Comparison of ENCODE assay signal across 14 cellular contexts in the genomic region with DNA sequence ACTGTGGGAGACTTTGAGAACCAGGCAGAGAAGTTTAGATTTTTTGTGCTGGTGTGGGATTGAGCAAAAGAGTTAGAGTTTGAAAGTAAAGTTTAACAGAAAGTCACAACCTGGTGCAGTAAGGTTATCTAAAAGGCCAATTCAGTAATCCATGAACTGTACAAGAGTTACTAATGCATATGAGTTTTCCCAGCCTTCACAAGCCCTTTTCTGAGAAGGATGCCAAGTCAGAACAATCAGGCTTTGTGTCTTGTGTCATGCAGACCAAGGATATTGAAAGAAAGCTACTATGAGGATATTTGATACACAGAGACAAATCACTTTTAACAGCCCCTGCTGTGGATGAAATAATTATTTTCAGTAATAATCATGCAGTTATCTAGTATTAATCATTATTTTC.
A peak's percentile ranks its signal among the peaks of the same experiment; 100 is the strongest.
DNase-seq lines count a peak whose midpoint lies in the region; ATAC-seq and TF ChIP-seq lines count a peak whose summit lies in the region.
"Had no signal": no experiment of that assay in that cellular context is flagged by ENCODE, and none has a peak within 500 bp of the region (broad histone marks: within the 10 kb centered on the region; RNA-seq: fewer than 3 reads in every experiment).

No MANE protein-coding gene starts in this region.

- H3K9me3 ChIP-seq in spleen = peaks cover 0 to 12% (median 0%) of the 10 kb centered on the region in 8 donors
- H3K9me3 ChIP-seq: HAP-1 had no signal

- H3K36me3 ChIP-seq in spleen = no peaks in the 10 kb centered on the region
- H3K36me3 ChIP-seq: BLaER1 treated with 17β-estradiol and CSF1 and Interleukin-3, amounts not matched to agents 10 nM and 100 nM; HAP-1 had no signal

- DNase-seq in COLO829 (ENCODE audit: low spot score) (peak; percentile 44), astrocyte of the hippocampus (ENCODE audit: low read depth, low spot score) (peak; percentile 16), medulla oblongata (ENCODE audit: extremely low spot score) (peak; percentile 72), spleen (no peak)
- DNase-seq: 8988T; CD8-positive, alpha-beta T cell; COR-L47; DMS 273 treated with DMSO at 0.1 percent for 48 hours; GM23248 had no signal

- no peaks in the 10 kb centered on the region for H3K27me3 ChIP-seq in spleen (replicated peaks in 1 of 7)
- H3K27me3 ChIP-seq: BLaER1 treated with 17β-estradiol and CSF1 and Interleukin-3, amounts not matched to agents 10 nM and 100 nM had no signal

- intact Hi-C loops in spleen (cut with DNase I; ENCODE audit: low total_unique reads) = no loop called here

- no peak for ATAC-seq in GM18517 (IDR thresholded peaks at IDR 0.05; ENCODE audit: unreplicated experiment)
- ATAC-seq in GM21423 (IDR thresholded peaks at IDR 0.05; ENCODE audit: unreplicated experiment) = no peak
- no peak for ATAC-seq in GM21528 (IDR thresholded peaks at IDR 0.05; ENCODE audit: low FRiP score, unreplicated experiment)
- ATAC-seq: CD8-positive, alpha-beta T cell had no signal

- no peak overlapping the region for H3K4me3 ChIP-seq in spleen
- H3K4me3 ChIP-seq: BLaER1 treated with 17β-estradiol and CSF1 and Interleukin-3, amounts not matched to agents 10 nM and 100 nM; GM23248; HAP-1 had no signal

- no peak for TF ChIP-seq CTCF in spleen (IDR thresholded peaks at IDR 0.05 in 8 of 11, conservative IDR thresholded peaks at IDR 0.05 in 3 of 11)

- no peaks in the 10 kb centered on the region for H3K4me1 ChIP-seq in spleen
- H3K4me1 ChIP-seq: BLaER1 treated with 17β-estradiol and CSF1 and Interleukin-3, amounts not matched to agents 10 nM and 100 nM; HAP-1 had no signal

- H3K27ac ChIP-seq in spleen = no peak overlapping the region
- H3K27ac ChIP-seq: BLaER1 treated with 17β-estradiol and CSF1 and Interleukin-3, amounts not matched to agents 10 nM and 100 nM; GM23248 had no signal

- TF ChIP-seq POLR2A in spleen (IDR thresholded peaks at IDR 0.05) = no peak
